Comparison of ENCODE assay signal across 8 cellular contexts in the genomic region with DNA sequence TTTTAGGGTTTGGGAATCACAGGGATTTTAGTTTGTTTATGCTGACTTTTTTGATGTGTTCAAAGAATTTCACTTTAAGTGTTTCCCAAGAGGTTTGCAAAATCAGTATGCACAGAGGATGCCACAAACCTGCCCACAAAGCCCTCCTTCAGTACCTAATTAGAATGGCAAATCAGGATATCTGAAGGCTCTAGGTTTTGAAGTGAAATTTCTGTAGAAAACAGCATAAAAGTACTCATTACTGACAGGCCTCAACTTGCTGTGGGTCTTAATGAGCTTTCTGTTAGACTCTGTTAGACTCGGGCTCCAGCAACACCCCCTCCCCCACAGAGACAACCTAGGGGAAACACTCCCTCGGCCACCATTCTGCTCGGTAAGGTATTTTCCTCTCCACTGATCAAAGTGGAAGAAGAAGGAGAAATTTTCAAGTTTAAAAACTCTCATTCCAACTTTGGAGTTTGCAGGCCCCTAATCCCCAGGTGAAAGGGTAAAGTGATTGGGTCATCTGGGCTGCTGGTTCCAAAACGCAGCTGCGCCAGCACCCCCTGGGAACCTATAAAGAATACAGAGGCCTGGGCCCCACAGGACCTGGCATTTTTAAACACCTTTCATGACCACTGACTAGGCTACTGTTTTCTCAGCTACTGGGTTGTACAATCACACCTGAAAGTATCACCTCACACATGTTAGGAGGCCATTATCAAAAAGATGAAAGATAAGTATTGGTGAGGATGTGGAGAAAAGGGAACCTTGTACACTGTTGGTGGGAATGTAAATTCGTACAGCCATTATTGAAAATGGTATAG.
DNase-seq lines count a peak whose midpoint lies in the region; ATAC-seq and TF ChIP-seq lines count a peak whose summit lies in the region.

No MANE protein-coding gene starts in this region.

- peaks cover 28% of the 10 kb centered on the region for H3K4me1 Mint-ChIP-seq in nephron progenitor cell

- no peaks in the 10 kb centered on the region for H3K9me3 ChIP-seq in HEK293 (ENCODE audit: control insufficient read depth, insufficient read depth, low read depth, low read length)

- ATAC-seq in GM19023 (IDR thresholded peaks at IDR 0.05; ENCODE audit: unreplicated experiment), result peak; percentile 84

- H3K4me3 Mint-ChIP-seq in nephron progenitor cell, result no peak overlapping the region

- H3K27me3 Mint-ChIP-seq in nephron progenitor cell (ENCODE audit: low read depth, poor library complexity), result peaks cover 7% of the 10 kb centered on the region

- no peaks in the 10 kb centered on the region for H3K36me3 Mint-ChIP-seq in nephron progenitor cell (ENCODE audit: low read depth)

- H3K27ac Mint-ChIP-seq in nephron progenitor cell, result no peak overlapping the region

- no peak overlapping the region for H3K4me3 ChIP-seq in HEK293 (ENCODE audit: low read depth, low read length)

- H3K4me1 ChIP-seq in HEK293 (ENCODE audit: control insufficient read depth, insufficient read depth, low read length), result no peaks in the 10 kb centered on the region

- POLR2A ChIA-PET in HEK293 (lab: Yijun Ruan, JAX), result interaction anchor here (1.6 kb wide), 1 partner anchor 117 kb away, joined by 5 read pairs; no protein-coding TSS in a partner anchor

- peak; percentile 27 for DNase-seq in HT-29 (ENCODE audit: low spot score)
- DNase-seq in nephron progenitor cell, result peak; percentile 15
- no peak for DNase-seq in cerebellar cortex (ENCODE audit: low spot score)
- DNase-seq in 8988T, result no peak
- DNase-seq in NCI-H345 (lab: John Stamatoyannopoulos, UW), result no peak
- DNase-seq in activated CD4-positive, alpha-beta T cell treated with anti-CD3 and anti-CD28 coated beads for 1 hour, result no peak

- H3K27ac ChIP-seq in HEK293 (ENCODE audit: extremely low read depth, low read depth, low read length), result no peak overlapping the region

- TF ChIP-seq CTCF in HEK293 (tag by site-specific recombination; IDR thresholded peaks at IDR 0.05) (no peak), nephron progenitor cell (IDR thresholded peaks at IDR 0.05) (no peak)

- no peaks in the 10 kb centered on the region for H3K36me3 ChIP-seq in HEK293 (ENCODE audit: control insufficient read depth in 2 of 2, insufficient read depth in 1 of 2, low read length in 2 of 2)

- H3K9me3 Mint-ChIP-seq in nephron progenitor cell, result no peaks in the 10 kb centered on the region

- CTCF ChIA-PET in HEK293 (lab: Yijun Ruan, JAX), result interaction anchor here (0.6 to 5.0 kb wide), 9 partner anchors 10 to 162 kb away, joined by 3 to 40 read pairs (median 4); no protein-coding TSS in a partner anchor

TF ChIP-seq in HEK293, 187 proteins besides CTCF, POLR2A, EP300 and RAD21:
- no peak for TF ChIP-seq ZNF169 (tag by site-specific recombination; IDR thresholded peaks at IDR 0.05)
- no peak for TF ChIP-seq ZNF391 (tag by site-specific recombination; IDR thresholded peaks at IDR 0.05; ENCODE audit: borderline replicate concordance, low read depth)
- peak; percentile 57; the same call in 1 of the 2 replicates for TF ChIP-seq ZBTB20 (tag by site-specific recombination; IDR thresholded peaks at IDR 0.05)
TF ChIP-seq in HEK293: peak in this region for 1.

Comparison
In these comparisons a context has a peak if more than half of its experiments do, and no peak if none do; other contexts are left out.
1. DNase-seq: peak in HT-29 (single experiment) and nephron progenitor cell (single experiment); none in cerebellar cortex (single experiment), 8988T (single experiment), NCI-H345 (single experiment) and activated CD4-positive, alpha-beta T cell treated with anti-CD3 and anti-CD28 coated beads for 1 hour (single experiment).